Comparison of ENCODE assay signal across 23 cellular contexts in the genomic region with DNA sequence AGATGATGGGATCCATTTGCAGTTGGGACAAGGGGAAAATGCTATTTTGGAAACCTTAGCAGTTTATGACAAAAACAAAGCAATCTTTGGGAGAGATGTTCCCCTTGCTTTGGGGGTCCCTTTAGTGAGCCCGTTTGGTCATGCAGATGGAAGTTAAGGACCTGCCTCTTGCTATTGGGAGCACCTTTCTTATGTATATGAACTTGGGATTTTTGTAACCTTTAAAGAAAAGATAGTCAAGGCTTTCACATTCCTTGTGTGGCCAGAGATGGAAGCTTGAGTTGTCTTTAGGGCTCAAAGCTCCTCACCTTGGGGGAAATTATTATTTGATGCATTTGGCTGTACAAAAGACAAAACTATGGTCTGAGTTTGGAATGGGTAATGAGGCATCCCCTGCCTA.
"Had no signal": no experiment of that assay in that cellular context is flagged by ENCODE, and none has a peak within 500 bp of the region (broad histone marks: within the 10 kb centered on the region; RNA-seq: fewer than 3 reads in every experiment).

No MANE protein-coding gene starts in this region.

- H3K4me3 ChIP-seq: esophagus muscularis mucosa, heart right ventricle, left lung, lower lobe of right lung, right atrium auricular region, spleen, tibial nerve had no signal

- H3K9me3 ChIP-seq: left lung, lower lobe of right lung, right atrium auricular region, tibial nerve had no signal

- DNase-seq: activated B cell treated with CpG ODN at 0.5 μM for 24 hours; activated CD4-positive, alpha-beta T cell treated with anti-CD3 and anti-CD28 coated beads, Interleukin-2, amount 50 U/mL, for 1 hour; activated CD8-positive, alpha-beta T cell treated with anti-CD3 and anti-CD28 coated beads for 36 hours; activated gamma-delta T cell treated with Interleukin-2 at 50 U/mL for 16 hours; activated naive CD8-positive, alpha-beta T cell treated with anti-CD3 and anti-CD28 coated beads, Interleukin-2, amount 50 U/mL, for 24 hours; activated T-cell treated with anti-CD3 and anti-CD28 coated beads, Interleukin-2, amount 50 U/mL, for 4 hours; dermis blood vessel endothelial cell; effector CD4-positive, alpha-beta T cell; foreskin keratinocyte; heart right ventricle; left lung; lower lobe of right lung; mesenchymal stem cell; spleen; stimulated activated CD4-positive, alpha-beta T cell treated with anti-CD3 and anti-CD28 coated beads, Interleukin-2, amount 100 ng/mL, for 48 hours; stimulated activated naive CD4-positive, alpha-beta T cell treated with Interleukin-2 at 50 U/mL for 16 hours; SW 1271; T1000 had no signal

- H3K36me3 ChIP-seq: esophagus muscularis mucosa, heart right ventricle, left lung, lower lobe of right lung, right atrium auricular region, spleen, tibial nerve had no signal

- ATAC-seq: activated CD8-positive, alpha-beta T cell treated with anti-CD3 and anti-CD28 coated beads for 36 hours; activated naive CD8-positive, alpha-beta T cell treated with anti-CD3 and anti-CD28 coated beads, Interleukin-2, amount 50 U/mL, for 24 hours; activated T-cell treated with anti-CD3 and anti-CD28 coated beads, Interleukin-2, amount 50 U/mL, for 4 hours; activated T-helper 17 cell treated with anti-CD3 and anti-CD28 coated beads, Interleukin-2, amount 50 U/mL, for 72 hours; foreskin keratinocyte; heart right ventricle; left lung; lower lobe of right lung; natural killer cell treated with Interleukin-12 subunit alpha and Interleukin-12 subunit beta and Interleukin-15 and Interleukin-18, amount 100 ng/mL, for 72 hours had no signal

- H3K27me3 ChIP-seq: foreskin keratinocyte, left lung, right atrium auricular region, tibial nerve had no signal

- H3K4me1 ChIP-seq: esophagus muscularis mucosa, foreskin keratinocyte, heart right ventricle, left lung, lower lobe of right lung, right atrium auricular region, spleen, tibial nerve had no signal

- H3K27ac ChIP-seq: esophagus muscularis mucosa, foreskin keratinocyte, heart right ventricle, left lung, lower lobe of right lung, right atrium auricular region, spleen, tibial nerve had no signal
